In genomic region chr1:167721617-167722151, GRCh38 we compare ENCODE assay signal across 8 cellular contexts. TPM values are rescaled to one million over a fixed set of nuclear protein-coding genes. Genes with fewer than 3 reads are reported as not detected.
DNase-seq lines count a peak whose midpoint lies in the region; ATAC-seq and TF ChIP-seq lines count a peak whose summit lies in the region.

MPZL1 (plus strand) TSS chr1:167721982; CDS start chr1:167722152, 170 bp downstream.

- in situ Hi-C loops in endometrial microvascular endothelial cells (cut with HindIII; ENCODE audit: inconsistent ontology term, low pct_unique_long_range_greater_than_20kb, low sequenced_read_pairs), result loop anchor here (10.0 kb wide), 1 partner anchor 243 kb away; no protein-coding TSS in a partner anchor

- BruUV-seq in Caco-2 (replicated peaks; lab: Mats Ljungman, UMichigan), result no TSS peak

- H3K27me3 ChIP-seq in Caco-2 (replicated peaks; ENCODE audit: control insufficient read depth, insufficient read depth, low read length), result no peaks in the 10 kb centered on the region
- no peaks in the 10 kb centered on the region for H3K27me3 ChIP-seq in NT2/D1 (ENCODE audit: insufficient read depth, insufficient read length)

- intact Hi-C loops in Caco-2 (cut with micrococcal nuclease; ENCODE audit: unreplicated experiment), result loop anchor here (1.0 to 5.0 kb wide), 4 partner anchors 23 to 361 kb away; no protein-coding TSS in a partner anchor

- peak; percentile 78 for ATAC-seq in GM21360 (IDR thresholded peaks at IDR 0.05; ENCODE audit: unreplicated experiment)

- H3K36me3 ChIP-seq in Caco-2 (ENCODE audit: control insufficient read depth, insufficient read depth, low read length) (no peaks in the 10 kb centered on the region; the same call in 1 of the 2 replicates), NT2/D1 (ENCODE audit: insufficient read depth, insufficient read length, low read length) (peaks cover 13% of the 10 kb centered on the region)

- POLR2A ChIA-PET in Caco-2 (lab: Charles Lee), result interaction anchor here (0.6 kb wide), 1 partner anchor 206 kb away, joined by 3 read pairs; no protein-coding TSS in a partner anchor

- H3K27me3 Mint-ChIP-seq in Caco-2 (ENCODE audit: insufficient read depth, unreplicated experiment), result no peaks in the 10 kb centered on the region
- H3K27me3 Mint-ChIP-seq in mesothelial cell of epicardium (ENCODE audit: low read depth), result no peaks in the 10 kb centered on the region

- H3K4me1 ChIP-seq in Caco-2, result peaks cover 63% of the 10 kb centered on the region
- H3K4me1 ChIP-seq in NT2/D1 (ENCODE audit: insufficient read depth, insufficient read length), result no peaks in the 10 kb centered on the region

- CTCF ChIA-PET in Caco-2 (lab: Charles Lee), result no interaction called here

- DNase-seq in Caco-2 (peak; percentile 96 to 98), HT-29 (ENCODE audit: low spot score) (peak; percentile 96), NT2/D1 (ENCODE audit: low read depth, low spot score) (peak; percentile 92), mesothelial cell of epicardium (ENCODE audit: low spot score in 2 of 2, unreplicated experiment in 2 of 2) (peak; percentile 92 to 99)
- peak; percentile 84 for DNase-seq in activated CD8-positive, alpha-beta memory T cell treated with anti-CD3 and anti-CD28 coated beads, Interleukin-2, amount 50 U/mL, for 24 hours (ENCODE audit: extremely low read depth)
- DNase-seq in stimulated activated CD8-positive, alpha-beta memory T cell treated with anti-CD3 and anti-CD28 coated beads, Interleukin-15, amount 100 ng/mL, for 4 hours (ENCODE audit: low read depth in 2 of 2), result peak; percentile 82 to 83

- H3K9me3 ChIP-seq in Caco-2 (no peaks in the 10 kb centered on the region), NT2/D1 (ENCODE audit: insufficient read depth, low read length) (no peaks in the 10 kb centered on the region)

- peak within 1 kb of the TSS; percentile 76 for H3K9ac ChIP-seq in NT2/D1 (ENCODE audit: insufficient read length, low read depth)

- H3K27ac Mint-ChIP-seq in Caco-2 (ENCODE audit: unreplicated experiment) (peak within 1 kb of the TSS; percentile 85), mesothelial cell of epicardium (peak within 1 kb of the TSS; percentile 91)

- H3K9me3 Mint-ChIP-seq in Caco-2 (ENCODE audit: unreplicated experiment) (no peaks in the 10 kb centered on the region), mesothelial cell of epicardium (no peaks in the 10 kb centered on the region)

- TF ChIP-seq CTCF in Caco-2 (IDR thresholded peaks at IDR 0.05; ENCODE audit: insufficient read depth in 1 of 2, low read depth in 1 of 2, low read length in 1 of 2, severe bottlenecking in 1 of 2, unreplicated experiment in 1 of 2), result no peak
- TF ChIP-seq CTCF in mesothelial cell of epicardium (IDR thresholded peaks at IDR 0.05; ENCODE audit: unreplicated experiment), result no peak

- H3K4me3 ChIP-seq in Caco-2 (ENCODE audit: low read depth, low read length), result peak within 1 kb of the TSS; percentile 81
- H3K4me3 ChIP-seq in NT2/D1 (ENCODE audit: insufficient read length, low read depth), result peak within 1 kb of the TSS; percentile 70

- H3K36me3 Mint-ChIP-seq in Caco-2 (ENCODE audit: insufficient read depth, unreplicated experiment) (peaks cover 37% of the 10 kb centered on the region), mesothelial cell of epicardium (no peaks in the 10 kb centered on the region)

- H3K4me3 Mint-ChIP-seq in Caco-2 (ENCODE audit: unreplicated experiment) (peak within 1 kb of the TSS; percentile 67), mesothelial cell of epicardium (peak within 1 kb of the TSS; percentile 93)

- peaks cover 55% of the 10 kb centered on the region for H3K4me1 Mint-ChIP-seq in Caco-2 (ENCODE audit: low read depth, unreplicated experiment)
- H3K4me1 Mint-ChIP-seq in mesothelial cell of epicardium, result peaks cover 72% of the 10 kb centered on the region

RNA-seq across cellular contexts. Expression of gene MPZL1, which starts in this region (rescaled TPM):
- total RNA-seq in Caco-2 (2022), result 273 and 280 TPM in 2 replicates
- total RNA-seq in HT-29 (2014; rRNA removed; shearing (Covaris generic)), result 42.3 and 55.1 TPM in 2 replicates
- 103 TPM for total RNA-seq in endometrial microvascular endothelial cells (ENCODE audit: inconsistent ontology term)
- 134 to 154 TPM (median 138 TPM) in 3 replicates for total RNA-seq in mesothelial cell of epicardium

Comparison
In these comparisons a context has a peak if more than half of its experiments do, and no peak if none do; other contexts are left out.
1. Peak in every context shown above with its lines: DNase-seq, ATAC-seq and H3K4me3 ChIP-seq.